Comparison of ENCODE assay signal across 15 cellular contexts in the genomic region with DNA sequence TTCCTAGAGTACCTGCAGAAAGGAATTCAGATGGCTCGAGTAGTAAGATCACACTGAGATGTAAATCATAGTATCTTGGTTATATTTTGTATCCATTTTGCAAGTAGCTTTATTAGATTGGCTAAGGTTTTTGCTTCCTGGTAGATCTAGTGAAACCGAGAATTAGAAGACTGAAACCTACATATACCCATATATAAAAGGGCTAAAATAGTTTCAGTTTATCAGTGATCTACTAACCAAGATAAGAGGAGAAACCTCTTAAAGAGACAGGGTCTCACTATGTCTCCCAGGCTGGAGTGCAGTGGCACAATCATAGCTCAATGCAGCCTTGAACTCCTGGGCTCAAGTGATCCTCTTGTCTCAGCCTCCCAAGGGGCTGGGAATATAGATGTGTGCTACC.
DNase-seq lines count a peak whose midpoint lies in the region; ATAC-seq and TF ChIP-seq lines count a peak whose summit lies in the region.
"Had no signal": no experiment of that assay in that cellular context is flagged by ENCODE, and none has a peak within 500 bp of the region (broad histone marks: within the 10 kb centered on the region; RNA-seq: fewer than 3 reads in every experiment).

No MANE protein-coding gene starts in this region.

- TF ChIP-seq CTCF in thyroid gland (IDR thresholded peaks at IDR 0.05) (no peak), colonic mucosa (IDR thresholded peaks at IDR 0.05) (no peak)

- peak; percentile 84 for ATAC-seq in GM18511 (IDR thresholded peaks at IDR 0.05; ENCODE audit: unreplicated experiment)
- ATAC-seq in GM19452 (IDR thresholded peaks at IDR 0.05; ENCODE audit: unreplicated experiment) = peak; percentile 71
- ATAC-seq in HG02885 (IDR thresholded peaks at IDR 0.05; ENCODE audit: poor library complexity, unreplicated experiment) = peak; percentile 71
- ATAC-seq in HG02610 (IDR thresholded peaks at IDR 0.05; ENCODE audit: unreplicated experiment) = no peak
- ATAC-seq: naive thymus-derived CD8-positive, alpha-beta T cell had no signal

- no peak for DNase-seq in thyroid gland
- DNase-seq in stimulated activated CD4-positive, alpha-beta T cell treated with anti-CD3 and anti-CD28 coated beads, Interleukin-4, amount 100 ng/mL, for 24 hours = no peak
- no peak for DNase-seq in colonic mucosa
- DNase-seq: DND-41; erythroblast; naive thymus-derived CD8-positive, alpha-beta T cell; NCI-H146; NCI-H82 had no signal

- intact Hi-C loops in thyroid gland (cut with DNase I) = loop anchor here (5.0 kb wide), 1 partner anchor 627 kb away; no protein-coding TSS in a partner anchor
- intact Hi-C loops in colonic mucosa (cut with DNase I) = no loop called here

- no peak for TF ChIP-seq POLR2A in thyroid gland (IDR thresholded peaks at IDR 0.05)

- no peak overlapping the region for H3K9ac ChIP-seq in colonic mucosa (ENCODE audit: low read depth in 2 of 2, low read length in 2 of 2)
- H3K9ac ChIP-seq: BLaER1 treated with 17β-estradiol and CSF1 and Interleukin-3, amounts not matched to agents 10 nM and 100 nM had no signal

- H3K9me3 ChIP-seq in KOPT-K1 (ENCODE audit: insufficient read depth, low read length, poor library complexity, severe bottlenecking) (no peaks in the 10 kb centered on the region), thyroid gland (no peaks in the 10 kb centered on the region), colonic mucosa (no peaks in the 10 kb centered on the region)
- H3K9me3 ChIP-seq: BLaER1 treated with 17β-estradiol and CSF1 and Interleukin-3, amounts not matched to agents 10 nM and 100 nM; SJSA1 had no signal

- 0 out of 2 replicates have a peak, but pooled peaks cover 2% of the 10 kb centered on the region for H3K36me3 ChIP-seq in KOPT-K1 (ENCODE audit: insufficient read depth, low read length)
- H3K36me3 ChIP-seq in thyroid gland = no peaks in the 10 kb centered on the region
- no peaks in the 10 kb centered on the region for H3K36me3 ChIP-seq in colonic mucosa

- 94 to 96% methylated on average over 2 of the region's 2 CpGs for WGBS in thyroid gland, 2 donors

- H3K4me3 ChIP-seq in thyroid gland (replicated peaks in 1 of 3) (no peak overlapping the region), colonic mucosa (no peak overlapping the region)
- H3K4me3 ChIP-seq: BLaER1 treated with 17β-estradiol and CSF1 and Interleukin-3, amounts not matched to agents 10 nM and 100 nM; SJSA1 had no signal

- H3K4me1 ChIP-seq in thyroid gland (no peaks in the 10 kb centered on the region), colonic mucosa (no peaks in the 10 kb centered on the region)

- H3K27ac ChIP-seq in KOPT-K1 (ENCODE audit: low read depth, low read length, poor library complexity, severe bottlenecking) (peak overlapping the region; percentile 39), thyroid gland (no peak overlapping the region), colonic mucosa (no peak overlapping the region)
- H3K27ac ChIP-seq: BLaER1 treated with 17β-estradiol and CSF1 and Interleukin-3, amounts not matched to agents 10 nM and 100 nM; SJSA1 had no signal

- H3K27me3 ChIP-seq in thyroid gland (no peaks in the 10 kb centered on the region), colonic mucosa (no peaks in the 10 kb centered on the region)
- H3K27me3 ChIP-seq: BLaER1 treated with 17β-estradiol and CSF1 and Interleukin-3, amounts not matched to agents 10 nM and 100 nM; SJSA1 had no signal
